In genomic region chr9:5557606-5558587, GRCh38 we compare ENCODE assay signal across 8 cellular contexts. TPM values are rescaled to one million over a fixed set of nuclear protein-coding genes. Genes with fewer than 3 reads are reported as not detected.
DNase-seq lines count a peak whose midpoint lies in the region; ATAC-seq and TF ChIP-seq lines count a peak whose summit lies in the region.

No MANE protein-coding gene starts in this region.

- dilution Hi-C loops in IMR-90 (cut with HindIII; ENCODE audit: low sequenced_read_pairs, unreplicated experiment), result no loop called here

- no peak overlapping the region for H4K8ac ChIP-seq in IMR-90 (ENCODE audit: low read depth in 2 of 2, low read length in 2 of 2)

- no peak overlapping the region for H2BK5ac ChIP-seq in IMR-90 (ENCODE audit: low read depth, low read length, poor library complexity, severe bottlenecking)

- 0 out of 2 replicates have a peak overlapping the region, but pooled peaks have one; percentile 64 for H2BK20ac ChIP-seq in IMR-90 (ENCODE audit: low read depth, low read length)

- no peaks in the 10 kb centered on the region for H4K20me1 ChIP-seq in IMR-90 (ENCODE audit: insufficient read depth, low read length)

- H3K4ac ChIP-seq in IMR-90 (ENCODE audit: low read depth, low read length), result peak overlapping the region; percentile 36; the same call in 1 of the 2 replicates

- POLR2A ChIA-PET in IMR-90 (lab: Charles Lee; ENCODE audit: unreplicated experiment), result no interaction called here

- H3K14ac ChIP-seq in IMR-90 (replicated peaks; ENCODE audit: low read depth, low read length), result 0 out of 2 replicates have a peak overlapping the region, but pooled peaks have one; percentile 11

- peak overlapping the region; percentile 30; the same call in 1 of the 2 replicates for H4K91ac ChIP-seq in IMR-90 (ENCODE audit: insufficient read depth, low read depth, low read length)

- intact Hi-C loops in IMR-90 (cut with micrococcal nuclease) (no loop called here), mucosa of descending colon (cut with DNase I, micrococcal nuclease) (no loop called here)

- no peak for DNase-seq in IMR-90
- DNase-seq in activated T-helper 1 cell treated with Interleukin-2 at 50 U/mL for 16 hours (ENCODE audit: low read depth), result peak; percentile 22
- DNase-seq in mucosa of descending colon, result peak in 1 of 3 donors; percentile 19
- DNase-seq in H7, result no peak
- no peak for DNase-seq in foreskin fibroblast
- no peak for DNase-seq in NCI-H187 (lab: John Stamatoyannopoulos, UW)
- no peak for DNase-seq in ACHN

- peak overlapping the region; percentile 46 for H2AK5ac ChIP-seq in IMR-90 (ENCODE audit: low read depth, low read length)

- peak; percentile 71 for ATAC-seq in GM19372 (IDR thresholded peaks at IDR 0.05; ENCODE audit: low read depth, unreplicated experiment)
- ATAC-seq in IMR-90 (ENCODE audit: low read depth), result no peak
- ATAC-seq in mucosa of descending colon, result peak; percentile 72

- 50% methylated on average over 1 of the region's 7 CpGs; no CpG with 5 or more reads in 1 of the 2 experiments for WGBS in IMR-90 (ENCODE audit: extremely low coverage in 2 of 2, insufficient read length in 1 of 2), 2 experiments

- H2BK120ac ChIP-seq in IMR-90 (ENCODE audit: low read depth, low read length), result peak overlapping the region; percentile 29; the same call in 1 of the 2 replicates

- H4K5ac ChIP-seq in IMR-90 (ENCODE audit: low read depth, low read length), result 0 out of 2 replicates have a peak overlapping the region, but pooled peaks have one; percentile 19

- H2AK9ac ChIP-seq in IMR-90 (replicated peaks; ENCODE audit: low read depth, low read length, poor library complexity), result peak overlapping the region; percentile 4

- in situ Hi-C loops in IMR-90 (cut with MboI; ENCODE audit: low sequenced_read_pairs) (no loop called here), ACHN (cut with HindIII; ENCODE audit: low pct_ligation_motif_present, low pct_unique_long_range_greater_than_20kb, low sequenced_read_pairs) (no loop called here)

- CTCF ChIA-PET in IMR-90 (lab: Yijun Ruan, JAX), result interaction anchor here (1.3 kb wide), 1 partner anchor 107 kb away, joined by 3 read pairs; the partner anchor contains the start of gene CD274

- TF ChIP-seq POLR2A in IMR-90 (IDR thresholded peaks at IDR 0.05; ENCODE audit: low read depth, low read length), result no peak

- no peak for TF ChIP-seq RAD21 in IMR-90 (IDR thresholded peaks at IDR 0.05; ENCODE audit: low read length)

- H3K36me3 ChIP-seq in IMR-90 (ENCODE audit: control insufficient read depth, insufficient read depth, low read length) (peaks cover 12% of the 10 kb centered on the region), mucosa of descending colon (ENCODE audit: low read depth) (no peaks in the 10 kb centered on the region), H7 (replicated peaks; ENCODE audit: control insufficient read depth, insufficient read depth, low read length) (no peaks in the 10 kb centered on the region)

- no TSS peak for BruUV-seq in IMR-90 (replicated peaks; lab: Mats Ljungman, UMichigan)

- H3K27me3 ChIP-seq in IMR-90 (ENCODE audit: control insufficient read depth, insufficient read depth, low read length) (no peaks in the 10 kb centered on the region), H7 (ENCODE audit: control insufficient read depth, insufficient read depth, low read length) (no peaks in the 10 kb centered on the region; the same call in 1 of the 2 replicates)

- no peak overlapping the region for H3K27ac ChIP-seq in IMR-90 (ENCODE audit: insufficient read depth, low read length)

- peaks cover 12 to 37% of the 10 kb centered on the region in 2 experiments for H3K79me1 ChIP-seq in IMR-90 (ENCODE audit: low read depth in 1 of 2, low read length in 2 of 2)

- no peak overlapping the region for H3K9ac ChIP-seq in IMR-90 (ENCODE audit: low read depth, low read length)

- H3K4me1 ChIP-seq in IMR-90 (ENCODE audit: control insufficient read depth, insufficient read depth, low read length) (peaks cover 15% of the 10 kb centered on the region), mucosa of descending colon (ENCODE audit: low read depth) (no peaks in the 10 kb centered on the region)

- TF ChIP-seq CTCF in IMR-90 (conservative IDR thresholded peaks at IDR 0.05; ENCODE audit: low read depth, low read length) (no peak), mucosa of descending colon (IDR thresholded peaks at IDR 0.05) (no peak), foreskin fibroblast (IDR thresholded peaks at IDR 0.05; ENCODE audit: low read depth, low read length) (no peak)

- H2AFZ ChIP-seq in IMR-90 (replicated peaks; ENCODE audit: low read length, poor library complexity), result no peak overlapping the region

- H3K4me2 ChIP-seq in IMR-90 (ENCODE audit: low read depth, low read length), result no peak overlapping the region

- H3K9me1 ChIP-seq in IMR-90 (ENCODE audit: insufficient read depth, low read length), result peaks cover 11% of the 10 kb centered on the region

- H3K9me3 ChIP-seq in IMR-90 (ENCODE audit: control insufficient read depth, insufficient read depth, low read length) (no peaks in the 10 kb centered on the region), mucosa of descending colon (no peaks in the 10 kb centered on the region)

- H3K23ac ChIP-seq in IMR-90 (ENCODE audit: low read depth, low read length), result 0 out of 2 replicates have a peak overlapping the region, but pooled peaks have one; percentile 36

- H3K4me3 ChIP-seq in IMR-90 (ENCODE audit: insufficient read depth, low read depth, low read length), result no peak overlapping the region
- H3K4me3 ChIP-seq in mucosa of descending colon, result no peak overlapping the region
- no peak overlapping the region for H3K4me3 ChIP-seq in H7 (ENCODE audit: insufficient read depth, low read depth, low read length)
- no peak overlapping the region for H3K4me3 ChIP-seq in foreskin fibroblast (ENCODE audit: low read depth in 1 of 2, low read length in 2 of 2)

- no peak overlapping the region for H3K56ac ChIP-seq in IMR-90 (ENCODE audit: extremely low read depth, insufficient read depth, low read length)

- H3K18ac ChIP-seq in IMR-90 (ENCODE audit: low read depth, low read length), result no peak overlapping the region

- peak overlapping the region; percentile 19; the same call in 1 of the 3 replicates for H2BK15ac ChIP-seq in IMR-90 (ENCODE audit: low read depth, low read length)

TF ChIP-seq in IMR-90, 13 proteins besides CTCF, POLR2A, EP300 and RAD21:
- no peak for TF ChIP-seq SMC3 (IDR thresholded peaks at IDR 0.05; ENCODE audit: low read depth, low read length)
- TF ChIP-seq MAZ (IDR thresholded peaks at IDR 0.05; ENCODE audit: borderline replicate concordance, low read depth, low read length), result no peak
- TF ChIP-seq MAFK (IDR thresholded peaks at IDR 0.05; ENCODE audit: low read depth, low read length), result no peak
- TF ChIP-seq RFX5 (IDR thresholded peaks at IDR 0.05; ENCODE audit: low read depth, low read length), result no peak
- no peak for TF ChIP-seq NFE2L2 (IDR thresholded peaks at IDR 0.05; ENCODE audit: low read depth, low read length)
- no peak for TF ChIP-seq USF2 (IDR thresholded peaks at IDR 0.05; ENCODE audit: low read depth, low read length)
- TF ChIP-seq ELK1 (IDR thresholded peaks at IDR 0.05; ENCODE audit: borderline replicate concordance, low read depth, low read length), result no peak
- TF ChIP-seq CHD1 (IDR thresholded peaks at IDR 0.05; ENCODE audit: low read depth, low read length), result no peak
- TF ChIP-seq CEBPB (IDR thresholded peaks at IDR 0.05; ENCODE audit: low read depth, low read length), result no peak
- no peak for TF ChIP-seq RCOR1 (IDR thresholded peaks at IDR 0.05; ENCODE audit: insufficient replicate concordance, low read length)
- TF ChIP-seq BHLHE40 (IDR thresholded peaks at IDR 0.05; ENCODE audit: low read depth, low read length), result no peak
- TF ChIP-seq MXI1 (IDR thresholded peaks at IDR 0.05; ENCODE audit: borderline replicate concordance, low read depth, low read length), result no peak
- TF ChIP-seq FOS (IDR thresholded peaks at IDR 0.05; ENCODE audit: low read depth, low read length), result no peak

RNA-seq across cellular contexts. Expression of gene PDCD1LG2, which starts 47.6 kb away (rescaled TPM):
- total RNA-seq in IMR-90 (2012; rRNA removed), result 29.7 and 33.3 TPM in 2 replicates
- 17.3 and 17.5 TPM in 2 replicates for polyA plus RNA-seq in IMR-90 (2012; rRNA removed)
- 5.9 and 8.7 TPM in 2 replicates for polyA plus RNA-seq in IMR-90 (2012; cell fraction: cytosol; rRNA removed)
- 2.5 and 10.4 TPM in 2 replicates for polyA plus RNA-seq in IMR-90 (2012; cell fraction: nucleus; rRNA removed; ENCODE audit: low replicate concordance)
- 1 to 10 TPM in 1 of 3 donors, under 1 TPM in 2; 0.20 to 1.2 (median 0.63) TPM for total RNA-seq in mucosa of descending colon
- total RNA-seq in H7 (2014; rRNA removed; shearing (Covaris generic)), result not detected in 2 replicates

Comparison
In these comparisons a context has a peak if more than half of its experiments do, and no peak if none do; other contexts are left out.
1. RNA of gene PDCD1LG2, which starts 47.6 kb away (total RNA-seq): 29.7 to 33.3 TPM in IMR-90; 0.20 to 1.2 TPM in mucosa of descending colon and not detected in H7; every median in the first group is over 10 times any median in the second.